In genomic region chr12:111600296-111600562, GRCh38 we compare ENCODE assay signal across 8 cellular contexts. TPM values are rescaled to one million over a fixed set of nuclear protein-coding genes. Genes with fewer than 3 reads are reported as not detected.
A peak's percentile ranks its signal among the peaks of the same experiment; 100 is the strongest.
DNase-seq lines count a peak whose midpoint lies in the region; ATAC-seq and TF ChIP-seq lines count a peak whose summit lies in the region.

No MANE protein-coding gene starts in this region.

- peak overlapping the region; percentile 90 for H2AFZ ChIP-seq in PC-3 (ENCODE audit: low read length)
- H2AFZ ChIP-seq in neuron (ENCODE audit: low read depth, low read length) = peak overlapping the region; percentile 24

- peak overlapping the region; percentile 90 for H3K4me2 ChIP-seq in PC-3 (ENCODE audit: low read length)

- BruUV-seq in PC-3 (replicated peaks; lab: Mats Ljungman, UMichigan) = no TSS peak

- intact Hi-C loops in CD8-positive, alpha-beta T cell (cut with DNase I, micrococcal nuclease) = no loop called here
- intact Hi-C loops in PC-3 (cut with micrococcal nuclease) = no loop called here

- H4K20me1 ChIP-seq in PC-3 (ENCODE audit: low read length) = peaks cover 9% of the 10 kb centered on the region; the same call in 1 of the 2 replicates

- H3K4me1 ChIP-seq in CD8-positive, alpha-beta T cell (ENCODE audit: insufficient read depth, low read length) = peaks cover 20% of the 10 kb centered on the region
- peaks cover 22% of the 10 kb centered on the region for H3K4me1 ChIP-seq in PC-3 (ENCODE audit: insufficient read depth, low read length)
- H3K4me1 ChIP-seq in endodermal cell (ENCODE audit: control insufficient read depth, insufficient read depth, low read length) = no peaks in the 10 kb centered on the region
- peaks cover 21% of the 10 kb centered on the region for H3K4me1 ChIP-seq in neuron (ENCODE audit: insufficient read depth, low read length)

- no peaks in the 10 kb centered on the region for H3K27me3 Mint-ChIP-seq in CD8-positive, alpha-beta T cell (ENCODE audit: low read depth)
- H3K27me3 Mint-ChIP-seq in endodermal cell (ENCODE audit: insufficient read depth) = no peaks in the 10 kb centered on the region

- no peaks in the 10 kb centered on the region for H3K9me2 ChIP-seq in PC-3 (replicated peaks; ENCODE audit: low read length)

- CTCF ChIA-PET in CD8-positive, alpha-beta T cell (lab: Charles Lee) = no interaction called here
- CTCF ChIA-PET in PC-3 (lab: Charles Lee) = no interaction called here

- no peaks in the 10 kb centered on the region for H3K9me3 ChIP-seq in CD8-positive, alpha-beta T cell (ENCODE audit: low read length)
- H3K9me3 ChIP-seq in PC-3 (ENCODE audit: low read length) (no peaks in the 10 kb centered on the region), endodermal cell (ENCODE audit: control insufficient read depth, low read length) (peaks cover 5% of the 10 kb centered on the region), neuron (ENCODE audit: low read length) (no peaks in the 10 kb centered on the region)

- H3K9me3 Mint-ChIP-seq in CD8-positive, alpha-beta T cell = no peaks in the 10 kb centered on the region
- peaks cover 4% of the 10 kb centered on the region for H3K9me3 Mint-ChIP-seq in endodermal cell

- no peak for TF ChIP-seq CTCF in CD8-positive, alpha-beta T cell (IDR thresholded peaks at IDR 0.05)
- TF ChIP-seq CTCF in PC-3 (conservative IDR thresholded peaks at IDR 0.05; ENCODE audit: low read depth, low read length) (no peak), endodermal cell (conservative IDR thresholded peaks at IDR 0.05) (no peak)

- H3K36me3 ChIP-seq in CD8-positive, alpha-beta T cell (ENCODE audit: insufficient read depth, low read length) = no peaks in the 10 kb centered on the region
- H3K36me3 ChIP-seq in PC-3 (ENCODE audit: low read depth, low read length) = no peaks in the 10 kb centered on the region
- H3K36me3 ChIP-seq in endodermal cell (ENCODE audit: control insufficient read depth, insufficient read depth, low read length) = no peaks in the 10 kb centered on the region
- H3K36me3 ChIP-seq in neuron (ENCODE audit: insufficient read depth, low read length) = no peaks in the 10 kb centered on the region

- H3K4me1 Mint-ChIP-seq in CD8-positive, alpha-beta T cell (ENCODE audit: low read depth) = peaks cover 29% of the 10 kb centered on the region
- peaks cover 12% of the 10 kb centered on the region for H3K4me1 Mint-ChIP-seq in endodermal cell

- no peaks in the 10 kb centered on the region for H3F3A ChIP-seq in PC-3 (ENCODE audit: low read length, unreplicated experiment)

- H3K9ac ChIP-seq in PC-3 (ENCODE audit: low read length) (peak overlapping the region; percentile 81), endodermal cell (ENCODE audit: extremely low read depth, low read length, poor library complexity, severe bottlenecking) (no peak overlapping the region)

- peak overlapping the region; percentile 77 for H3K27ac ChIP-seq in CD8-positive, alpha-beta T cell (ENCODE audit: low read depth, low read length)
- H3K27ac ChIP-seq in PC-3 (ENCODE audit: low read length) (peak overlapping the region; percentile 77), endodermal cell (ENCODE audit: low read depth, low read length) (no peak overlapping the region)

- H3K4me3 Mint-ChIP-seq in CD8-positive, alpha-beta T cell = peak overlapping the region; percentile 90
- peak overlapping the region; percentile 94 for H3K4me3 Mint-ChIP-seq in endodermal cell

- H3K79me2 ChIP-seq in PC-3 (ENCODE audit: low read length) = peaks cover 48% of the 10 kb centered on the region

- H3K36me3 Mint-ChIP-seq in CD8-positive, alpha-beta T cell = peaks cover 6% of the 10 kb centered on the region
- no peaks in the 10 kb centered on the region for H3K36me3 Mint-ChIP-seq in endodermal cell (ENCODE audit: low read depth)

- no peak for ATAC-seq in CD8-positive, alpha-beta T cell
- no peak for ATAC-seq in PC-3
- no peak for ATAC-seq in GM21423 (IDR thresholded peaks at IDR 0.05; ENCODE audit: unreplicated experiment)

- POLR2A ChIA-PET in CD8-positive, alpha-beta T cell (lab: Charles Lee) = no interaction called here
- POLR2A ChIA-PET in PC-3 (lab: Charles Lee; ENCODE audit: unreplicated experiment) = no interaction called here

- H3K27ac Mint-ChIP-seq in CD8-positive, alpha-beta T cell = peak overlapping the region; percentile 91
- H3K27ac Mint-ChIP-seq in endodermal cell = peak overlapping the region; percentile 50

- DNase-seq in CD8-positive, alpha-beta T cell = no peak
- DNase-seq in PC-3 (no peak), endodermal cell (no peak), CD1c-positive myeloid dendritic cell (ENCODE audit: extremely low spot score) (no peak), NCI-H526 (lab: John Stamatoyannopoulos, UW) (no peak), anterior cingulate cortex (lab: John Stamatoyannopoulos, UW) (no peak)

- no peaks in the 10 kb centered on the region for H3K27me3 ChIP-seq in CD8-positive, alpha-beta T cell (ENCODE audit: insufficient read depth, low read length)
- H3K27me3 ChIP-seq in PC-3 (ENCODE audit: low read length) (no peaks in the 10 kb centered on the region), endodermal cell (ENCODE audit: control insufficient read depth, insufficient read depth, low read length, poor library complexity, severe bottlenecking) (no peaks in the 10 kb centered on the region), neuron (ENCODE audit: insufficient read depth, low read length) (no peaks in the 10 kb centered on the region)

- peak overlapping the region; percentile 97 for H3K4me3 ChIP-seq in CD8-positive, alpha-beta T cell (ENCODE audit: low read depth, low read length)
- H3K4me3 ChIP-seq in PC-3 (ENCODE audit: low read length) (peak overlapping the region; percentile 87), endodermal cell (ENCODE audit: low read length) (peak overlapping the region; percentile 84), neuron (ENCODE audit: low read length) (peak overlapping the region; percentile 75)

- WGBS in endodermal cell (ENCODE audit: insufficient coverage in 1 of 2, insufficient read length in 1 of 2), 2 experiments = 28 to 60% methylated on average over 2 of the region's 2 CpGs

RNA-seq across cellular contexts. Expression of gene ATXN2, which starts 1.1 kb away (rescaled TPM):
- 10 to 100 TPM; 16.2 to 16.8 TPM for total RNA-seq in CD8-positive, alpha-beta T cell
- total RNA-seq in PC-3 (2014; rRNA removed) (17.2 and 24.3 TPM in 2 replicates), endodermal cell (10 to 100 TPM; 85.7 to 87.3 TPM)
- 66.0 TPM for polyA plus RNA-seq in endodermal cell (2013, experiment 1 of 2)
- polyA plus RNA-seq in endodermal cell (2013, experiment 2 of 2) = 60.3 TPM
